ENCODE assay signal across 9 cellular contexts in the genomic region with DNA sequence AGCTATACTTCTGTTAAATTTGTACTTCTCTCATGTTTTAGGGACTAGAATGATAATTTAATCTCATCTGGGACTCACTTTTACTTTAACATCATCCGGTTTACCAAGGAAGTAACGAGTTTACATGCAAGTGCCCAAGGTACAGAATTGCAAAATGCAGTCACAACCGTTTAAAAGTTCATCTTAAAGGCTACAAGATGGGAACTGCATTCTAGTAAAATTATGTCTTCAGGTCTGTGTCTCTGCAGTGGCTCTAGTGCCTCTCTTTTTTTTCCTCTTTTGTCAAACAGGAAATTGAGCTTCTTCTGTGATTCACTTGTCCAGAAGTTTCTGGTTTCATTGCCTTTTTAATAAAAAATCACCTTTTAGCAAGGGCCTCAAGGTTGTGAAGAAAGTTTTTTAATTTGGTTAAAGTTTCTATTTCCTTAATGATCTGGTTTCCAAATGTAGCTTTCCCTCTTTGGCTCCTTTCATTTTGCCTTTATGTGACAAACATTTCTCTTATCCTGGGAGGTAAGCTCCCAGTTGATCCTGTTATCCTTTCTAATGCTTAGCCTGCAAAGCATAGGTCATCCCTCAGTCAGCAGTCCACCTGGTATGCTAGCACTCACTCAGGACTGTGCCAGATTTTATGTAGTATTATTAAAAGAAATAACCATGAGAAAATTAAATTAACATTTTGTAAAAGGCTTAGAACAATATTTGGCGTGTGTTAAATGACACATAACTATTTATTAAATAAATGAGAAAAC. TPM values are rescaled to one million over a fixed set of nuclear protein-coding genes. Genes with fewer than 3 reads are reported as not detected.
A peak's percentile ranks its signal among the peaks of the same experiment; 100 is the strongest.
DNase-seq lines count a peak whose midpoint lies in the region; ATAC-seq and TF ChIP-seq lines count a peak whose summit lies in the region.
"Had no signal": no experiment of that assay in that cellular context is flagged by ENCODE, and none has a peak within 500 bp of the region (broad histone marks: within the 10 kb centered on the region; RNA-seq: fewer than 3 reads in every experiment).

No MANE protein-coding gene starts in this region.

- no peak for ATAC-seq in right lobe of liver
- no peak for ATAC-seq in HG02588 (IDR thresholded peaks at IDR 0.05; ENCODE audit: unreplicated experiment)
- no peak for ATAC-seq in GM18873 (IDR thresholded peaks at IDR 0.05; ENCODE audit: low FRiP score, unreplicated experiment)

- H3K27ac ChIP-seq in AG04450 (ENCODE audit: low read depth, low read length) (no peak overlapping the region), HUES48 (ENCODE audit: low read depth, low read length) (peak overlapping the region; percentile 38), adrenal gland (peak overlapping the region; percentile 92 to 99 (median 96)), right lobe of liver (peak overlapping the region; percentile 73 to 92 (median 88)), uterus (peak overlapping the region; percentile 95 to 99)

- WGBS in adrenal gland, 4 donors = 17 to 26% (median 21%) methylated on average over 4 of the region's 4 CpGs
- 19% methylated on average over 4 of the region's 4 CpGs for WGBS in right lobe of liver (ENCODE audit: insufficient coverage, low coverage, low lambda C conversion rate, missing lambda C conversion rate)

- POLR2A ChIA-PET in AG04450 (lab: Yijun Ruan, JAX) = interaction anchor here (0.5 to 3.7 kb wide), 6 partner anchors 10 to 220 kb away, joined by 3 to 45 read pairs (median 12); no protein-coding TSS in a partner anchor

- H3K36me3 ChIP-seq in HUES48 (ENCODE audit: control insufficient read depth, insufficient read depth, low read length) = peaks cover 5% of the 10 kb centered on the region
- no peaks in the 10 kb centered on the region for H3K36me3 ChIP-seq in adrenal gland (replicated peaks in 1 of 2)
- no peaks in the 10 kb centered on the region for H3K36me3 ChIP-seq in right lobe of liver
- H3K36me3 ChIP-seq in uterus = no peaks in the 10 kb centered on the region

- H3K9ac ChIP-seq in HUES48 (ENCODE audit: low read depth, low read length) = no peak overlapping the region

- peak overlapping the region; percentile 66 for H3K4me3 ChIP-seq in AG04450 (ENCODE audit: low read depth, low read length)
- peak overlapping the region; percentile 80 for H3K4me3 ChIP-seq in HUES48 (ENCODE audit: low read depth, low read length)
- peak overlapping the region in 3 of 4 donors; percentile 7 to 99 (median 94) for H3K4me3 ChIP-seq in adrenal gland
- H3K4me3 ChIP-seq in right lobe of liver = peak overlapping the region; percentile 66 to 84 (median 66)
- H3K4me3 ChIP-seq in uterus = peak overlapping the region; percentile 80 to 85
- H3K4me3 ChIP-seq: lung had no signal

- intact Hi-C loops in adrenal gland (cut with DNase I) = no loop called here
- intact Hi-C loops in right lobe of liver (cut with DNase I) = no loop called here
- intact Hi-C loops in uterus (cut with DNase I; ENCODE audit: low total_unique reads) = no loop called here

- CTCF ChIA-PET in AG04450 (lab: Charles Lee) = interaction anchor here (2.0 kb wide), 1 partner anchor 33 kb away, joined by 10 read pairs; no protein-coding TSS in a partner anchor

- H3K9me3 ChIP-seq in AG04450 (ENCODE audit: control insufficient read depth, insufficient read depth, low read length) (no peaks in the 10 kb centered on the region), HUES48 (ENCODE audit: control insufficient read depth, insufficient read depth, low read length) (no peaks in the 10 kb centered on the region), adrenal gland (replicated peaks in 1 of 3) (no peaks in the 10 kb centered on the region), right lobe of liver (no peaks in the 10 kb centered on the region), uterus (no peaks in the 10 kb centered on the region)

- TF ChIP-seq POLR2A in adrenal gland (IDR thresholded peaks at IDR 0.05) (no peak), right lobe of liver (IDR thresholded peaks at IDR 0.05) (no peak), uterus (IDR thresholded peaks at IDR 0.05) (no peak)

- DNase-seq in AG04450 (ENCODE audit: low read depth, low spot score) (no peak), adrenal gland (no peak), right lobe of liver (no peak), uterus (no peak), putamen (ENCODE audit: low spot score) (no peak)

- TF ChIP-seq CTCF in AG04450 (IDR thresholded peaks at IDR 0.05; ENCODE audit: low read depth, low read length) (no peak), adrenal gland (IDR thresholded peaks at IDR 0.05) (no peak), right lobe of liver (IDR thresholded peaks at IDR 0.05) (no peak), uterus (IDR thresholded peaks at IDR 0.05) (no peak)

- H3K4me1 ChIP-seq in HUES48 (ENCODE audit: control insufficient read depth, insufficient read depth, low read length) = peaks cover 33% of the 10 kb centered on the region
- peaks cover 37 to 66% of the 10 kb centered on the region in 2 donors for H3K4me1 ChIP-seq in adrenal gland (replicated peaks in 1 of 2)
- H3K4me1 ChIP-seq in right lobe of liver = no peaks in the 10 kb centered on the region
- H3K4me1 ChIP-seq in uterus = no peaks in the 10 kb centered on the region

- H3K27me3 ChIP-seq in AG04450 (ENCODE audit: control insufficient read depth, insufficient read depth, low read length) (no peaks in the 10 kb centered on the region), HUES48 (ENCODE audit: control insufficient read depth, insufficient read depth, low read length) (0 out of 2 replicates have a peak, but pooled peaks cover 3% of the 10 kb centered on the region), adrenal gland (no peaks in the 10 kb centered on the region), right lobe of liver (no peaks in the 10 kb centered on the region), uterus (no peaks in the 10 kb centered on the region)

RNA-seq across cellular contexts. Expression of gene GLS, which starts 2.4 kb away (rescaled TPM):
- polyA plus RNA-seq in AG04450 (2011; rRNA removed) (144 and 206 TPM in 2 replicates), adrenal gland (10 to 100 TPM; 55.3 to 92.2 (median 80.6) TPM)
- 207 and 315 TPM in 2 replicates for polyA minus RNA-seq in AG04450 (2011; rRNA and poly(A)+ RNA removed)
- total RNA-seq in adrenal gland (100 to 1,000 TPM; 103 to 527 (median 308) TPM), right lobe of liver (10 to 100 TPM in 5 of 6 experiments, 1 to 10 TPM in 1; 6.6 to 25.0 (median 16.9) TPM), uterus (100 to 1,000 TPM in 3 of 4 donors, 10 to 100 TPM in 1; 89.7 to 202 (median 156) TPM)
